In the genomic region with DNA sequence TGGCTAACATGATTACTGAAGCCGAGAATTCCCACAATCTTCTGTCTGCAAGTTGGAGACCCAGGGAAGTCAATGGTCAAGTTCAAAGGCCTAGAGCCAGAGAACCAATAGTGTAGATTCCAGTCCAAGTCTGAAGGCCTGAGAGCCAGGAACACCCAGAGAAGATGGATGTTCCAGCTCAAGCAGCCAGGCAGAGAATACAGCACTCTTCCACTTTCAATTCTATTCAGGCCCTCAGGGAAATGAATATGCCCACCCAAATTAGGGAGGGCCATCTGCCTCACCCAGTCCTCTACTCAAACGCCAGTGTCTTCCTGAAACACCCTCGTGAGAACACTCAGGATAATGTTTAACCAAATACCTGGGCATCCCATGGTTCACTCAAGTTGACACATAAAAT, we compare ENCODE assay signal across 24 cellular contexts.
"Had no signal": no experiment of that assay in that cellular context is flagged by ENCODE, and none has a peak within 500 bp of the region (broad histone marks: within the 10 kb centered on the region; RNA-seq: fewer than 3 reads in every experiment).

No MANE protein-coding gene starts in this region.

- H3K4me3 Mint-ChIP-seq: dendritic cell treated with granulocyte-macrophage colony-stimulating factor and Interleukin-4, amounts not matched to agents 40 ng/mL and 50 ng/mL, for 4 days; effector memory CD8-positive, alpha-beta T cell; endodermal cell had no signal

- ATAC-seq: effector memory CD8-positive, alpha-beta T cell; esophagus mucosa; foreskin keratinocyte; gastrocnemius medialis; gastroesophageal sphincter; heart left ventricle; heart right ventricle had no signal

- H3K27ac ChIP-seq: colonic mucosa, coronary artery, dorsolateral prefrontal cortex, epithelial cell of prostate, esophagus squamous epithelium, foreskin keratinocyte, gastrocnemius medialis, gastroesophageal sphincter, heart left ventricle, heart right ventricle had no signal

- DNase-seq: colonic mucosa; cortex of kidney; dermis blood vessel endothelial cell; dorsolateral prefrontal cortex; effector CD4-positive, alpha-beta T cell; effector CD8-positive, alpha-beta T cell; effector memory CD4-positive, alpha-beta T cell; effector memory CD8-positive, alpha-beta T cell; endodermal cell; erythroblast; esophagus squamous epithelium; foreskin fibroblast; foreskin keratinocyte; foreskin melanocyte; gastrocnemius medialis; glutamatergic neuron; head of caudate nucleus; heart left ventricle; heart right ventricle had no signal

- H3K4me3 ChIP-seq: colonic mucosa, coronary artery, dorsolateral prefrontal cortex, esophagus squamous epithelium, gastrocnemius medialis, gastroesophageal sphincter, heart left ventricle, heart right ventricle had no signal

- H3K4me1 Mint-ChIP-seq: endodermal cell had no signal

- H3K9me3 ChIP-seq: colonic mucosa, esophagus squamous epithelium, gastrocnemius medialis, gastroesophageal sphincter had no signal

- H3K36me3 ChIP-seq: colonic mucosa, esophagus squamous epithelium, gastrocnemius medialis, gastroesophageal sphincter, heart left ventricle, heart right ventricle had no signal

- H3K27ac Mint-ChIP-seq: dendritic cell treated with granulocyte-macrophage colony-stimulating factor and Interleukin-4, amounts not matched to agents 40 ng/mL and 50 ng/mL, for 4 days; effector memory CD8-positive, alpha-beta T cell; endodermal cell had no signal

- H3K4me1 ChIP-seq: colonic mucosa, esophagus squamous epithelium, foreskin keratinocyte, gastrocnemius medialis, heart left ventricle, heart right ventricle had no signal

- H3K27me3 ChIP-seq: colonic mucosa, dorsolateral prefrontal cortex, esophagus squamous epithelium, foreskin keratinocyte, gastrocnemius medialis, gastroesophageal sphincter, heart left ventricle, heart right ventricle had no signal

- H3K27me3 Mint-ChIP-seq: dendritic cell treated with granulocyte-macrophage colony-stimulating factor and Interleukin-4, amounts not matched to agents 40 ng/mL and 50 ng/mL, for 4 days had no signal
